ENCODE assay signal across 1 cellular context in genomic region chr9:115142502-115143265, GRCh38.
TF ChIP-seq lines count a peak whose summit lies in the region.

No MANE protein-coding gene starts in this region.

TF ChIP-seq in WTC11, 78 proteins besides CTCF, POLR2A, EP300 and RAD21 (continued from another document):
- no peak for TF ChIP-seq HMGXB4 (CRISPR knock-in tag; IDR thresholded peaks at IDR 0.05)
